Comparison of ENCODE assay signal across 16 cellular contexts in the genomic region with DNA sequence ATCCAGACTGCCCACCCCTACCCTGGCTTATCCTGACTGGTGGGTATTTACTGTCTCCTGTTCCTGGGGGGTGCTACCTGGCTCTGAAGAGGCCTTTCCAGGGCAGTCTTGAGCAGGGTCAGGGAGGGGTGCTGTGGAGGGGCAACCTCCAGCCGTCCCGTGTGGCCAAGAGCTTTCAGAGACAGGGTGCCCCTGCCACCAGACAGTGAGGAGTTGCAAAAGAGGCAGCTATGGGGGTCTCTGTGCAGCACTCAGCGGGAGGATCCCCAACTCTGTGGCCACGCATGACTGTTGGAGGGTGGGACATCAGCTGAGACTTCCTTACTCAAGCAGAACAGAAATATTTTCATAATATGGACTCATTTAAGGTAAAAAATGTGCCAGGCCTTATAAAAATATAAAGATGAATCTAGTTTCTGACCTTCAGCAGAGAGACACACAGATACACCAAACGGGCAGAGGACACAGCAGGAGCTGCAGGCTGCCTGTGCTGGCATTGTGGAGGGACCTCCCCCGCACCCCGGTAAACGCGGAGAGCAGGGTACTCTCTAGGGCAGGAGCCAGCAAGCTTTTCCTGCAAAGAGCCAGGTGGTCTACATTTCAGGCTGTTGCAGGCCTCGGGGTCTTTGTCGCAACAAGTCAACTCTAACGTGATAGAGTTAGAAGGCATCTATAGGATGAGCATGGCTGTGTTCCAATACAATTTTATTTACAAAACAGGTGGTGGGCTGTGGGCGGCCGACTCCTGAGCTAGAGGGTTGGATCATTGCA.
A peak's percentile ranks its signal among the peaks of the same experiment; 100 is the strongest.
DNase-seq lines count a peak whose midpoint lies in the region; FAIRE-seq and TF ChIP-seq lines count a peak whose summit lies in the region.
"Had no signal": no experiment of that assay in that cellular context is flagged by ENCODE, and none has a peak within 500 bp of the region (broad histone marks: within the 10 kb centered on the region; RNA-seq: fewer than 3 reads in every experiment).

No MANE protein-coding gene starts in this region.

- H2BK12ac ChIP-seq in H1 (ENCODE audit: low read depth, low read length), result no peak overlapping the region

- TF ChIP-seq CTCF in H1 (IDR thresholded peaks at IDR 0.05; ENCODE audit: control extremely low read depth in 1 of 3, insufficient read depth in 1 of 3, low read depth in 1 of 3, low read length in 3 of 3) (no peak), neutrophil (IDR thresholded peaks at IDR 0.05) (no peak)

- POLR2A ChIA-PET in H1 (lab: Charles Lee; ENCODE audit: partially characterized antibody), result interaction anchor here (0.9 to 1.5 kb wide), 2 partner anchors 13 to 161 kb away, joined by 3 to 4 read pairs; no protein-coding TSS in a partner anchor

- no peak overlapping the region for H2AK5ac ChIP-seq in H1 (ENCODE audit: low read depth, low read length)

- no peak for TF ChIP-seq POLR2A in H1 (IDR thresholded peaks at IDR 0.05; ENCODE audit: control extremely low read depth in 1 of 2, low read depth in 2 of 2, low read length in 2 of 2)

- H3K4me2 ChIP-seq in BLaER1 (peak overlapping the region; percentile 6; the same call in 1 of the 2 replicates), H1 (ENCODE audit: insufficient read depth in 1 of 2, low read depth in 2 of 2, low read length in 2 of 2) (no peak overlapping the region)

- no peak for TF ChIP-seq EP300 in H1 (IDR thresholded peaks at IDR 0.05; ENCODE audit: borderline replicate concordance in 1 of 2, low read depth in 2 of 2, low read length in 2 of 2)

- no peak overlapping the region for H4K91ac ChIP-seq in H1 (replicated peaks; ENCODE audit: insufficient read length, low read length)

- H3K23ac ChIP-seq in H1 (ENCODE audit: insufficient read length), result no peak overlapping the region

- H3K14ac ChIP-seq in H1 (ENCODE audit: insufficient read length), result no peak overlapping the region

- DNase-seq in NCI-H1105 (lab: John Stamatoyannopoulos, UW), result peak; percentile 28
- DNase-seq in H1 (ENCODE audit: low read depth in 1 of 2, low spot score in 2 of 2), result no peak
- no peak for DNase-seq in NCI-H774 (lab: John Stamatoyannopoulos, UW)
- DNase-seq in epidermal melanocyte (ENCODE audit: insufficient read length, low spot score), result no peak
- DNase-seq in HUDEP-2 (lab: John Stamatoyannopoulos, UW; ENCODE audit: unreplicated experiment in 76 of 76), result no peak
- DNase-seq in hepatic stellate cell (ENCODE audit: low spot score), result no peak
- DNase-seq: C1 segment of cervical spinal cord; DMS153; H9; MV-4-11; NCI-H526 treated with DMSO at 0.1 percent for 48 hours; NK-92 treated with Interleukin-12 subunit alpha and Interleukin-12 subunit beta, amount 100 ng/mL, for 24 hours; OCI-M1; SHP77 treated with DMSO at 0.1 percent for 48 hours had no signal

- WGBS in H1 (ENCODE audit: extremely low coverage in 1 of 2, insufficient coverage in 1 of 2, insufficient read length in 1 of 2, insufficient replicate concordance in 2 of 2, low coverage in 1 of 2, low lambda C conversion rate in 2 of 2, missing lambda C conversion rate in 1 of 2), 2 experiments, result 84% methylated on average over 13 of the region's 14 CpGs; no CpG with 5 or more reads in 1 of the 2 experiments

- TF ChIP-seq RAD21 in H1 (IDR thresholded peaks at IDR 0.05 in 1 of 2, conservative IDR thresholded peaks at IDR 0.05 in 1 of 2; ENCODE audit: low read depth in 2 of 2, low read length in 2 of 2), result no peak

- H3K56ac ChIP-seq in H1 (replicated peaks; ENCODE audit: insufficient read length, low read depth, low read length), result no peak overlapping the region

- H3K23me2 ChIP-seq in H1 (ENCODE audit: low read depth, low read length), result no peaks in the 10 kb centered on the region

- H3K18ac ChIP-seq in H1 (ENCODE audit: extremely low read depth, low read length), result no peak overlapping the region; the same call in 1 of the 2 replicates

- no peak overlapping the region for H4K5ac ChIP-seq in H1 (ENCODE audit: insufficient read length, low read depth, low read length)

- no peak overlapping the region for H2BK20ac ChIP-seq in H1 (ENCODE audit: low read length)

- H3K9me3 ChIP-seq in BLaER1 (no peaks in the 10 kb centered on the region), H1 (ENCODE audit: insufficient read depth in 2 of 2, low read depth in 1 of 2, low read length in 1 of 2) (no peaks in the 10 kb centered on the region), neutrophil (no peaks in the 10 kb centered on the region)

- H2BK120ac ChIP-seq in H1 (replicated peaks; ENCODE audit: low read depth, low read length), result no peak overlapping the region

- no peaks in the 10 kb centered on the region for H3K79me2 ChIP-seq in H1 (ENCODE audit: control insufficient read depth in 1 of 2, insufficient read depth in 2 of 2, low read length in 2 of 2)

- H4K8ac ChIP-seq in H1 (ENCODE audit: extremely low read depth, insufficient read depth, low read length), result peak overlapping the region; percentile 20; the same call in 1 of the 2 replicates

- no peaks in the 10 kb centered on the region for H3K79me1 ChIP-seq in H1 (ENCODE audit: low read depth, low read length)

- H4K20me1 ChIP-seq in BLaER1 (no peaks in the 10 kb centered on the region), H1 (replicated peaks in 1 of 2; ENCODE audit: control insufficient read depth in 1 of 2, insufficient read depth in 2 of 2, low read length in 2 of 2) (no peaks in the 10 kb centered on the region)

- H3K4me1 ChIP-seq in BLaER1, result peaks cover 58% of the 10 kb centered on the region
- peaks cover 0 to 6% (median 5%) of the 10 kb centered on the region in 4 experiments; a peak in 5 of 7 replicates for H3K4me1 ChIP-seq in H1 (replicated peaks in 1 of 4; ENCODE audit: control insufficient read depth in 3 of 4, insufficient read depth in 4 of 4, low read length in 3 of 4)
- H3K4me1 ChIP-seq in neutrophil (ENCODE audit: control insufficient read depth in 1 of 2, insufficient read depth in 1 of 2, low read depth in 1 of 2, low read length in 1 of 2), result peaks cover 78 to 86% of the 10 kb centered on the region in 2 experiments

- no peak overlapping the region for H2BK15ac ChIP-seq in H1 (ENCODE audit: low read length)

- no peak for FAIRE-seq in H1 (lab: Jason Lieb, UNC)

- no peak overlapping the region for H2AFZ ChIP-seq in H1 (ENCODE audit: low read length)

- CTCF ChIA-PET in H1 (lab: Charles Lee; ENCODE audit: partially characterized antibody), result interaction anchor here (0.8 to 2.7 kb wide), 9 partner anchors 11 to 323 kb away, joined by 3 to 13 read pairs (median 3); no protein-coding TSS in a partner anchor

- H3K36me3 ChIP-seq in BLaER1 (no peaks in the 10 kb centered on the region), H1 (ENCODE audit: control insufficient read depth in 2 of 4, insufficient read depth in 4 of 4, low read length in 3 of 4) (no peaks in the 10 kb centered on the region), neutrophil (no peaks in the 10 kb centered on the region)

- no peak overlapping the region for H3K4me3 ChIP-seq in BLaER1
- no peak overlapping the region for H3K4me3 ChIP-seq in H1 (ENCODE audit: extremely low read depth in 1 of 4, insufficient read depth in 2 of 4, low read depth in 3 of 4, low read length in 4 of 4)
- H3K4me3 ChIP-seq in neutrophil (ENCODE audit: low read depth in 1 of 2, low read length in 1 of 2), result no peak overlapping the region

- H3K27ac ChIP-seq in BLaER1, result no peak overlapping the region; the same call in 1 of the 2 replicates
- H3K27ac ChIP-seq in H1 (ENCODE audit: low read depth, low read length), result no peak overlapping the region
- H3K27ac ChIP-seq in neutrophil, result peak overlapping the region; percentile 35

- no peak overlapping the region for H3K4ac ChIP-seq in H1 (replicated peaks; ENCODE audit: insufficient read length, low read depth, low read length)

- H3K27me3 ChIP-seq in BLaER1 (no peaks in the 10 kb centered on the region), H1 (replicated peaks in 1 of 4; ENCODE audit: control insufficient read depth in 3 of 4, extremely low read depth in 1 of 4, insufficient read depth in 3 of 4, low read length in 3 of 4) (no peaks in the 10 kb centered on the region; a peak in 1 of 7 replicates), neutrophil (no peaks in the 10 kb centered on the region)

- no peak overlapping the region for H2BK5ac ChIP-seq in H1 (ENCODE audit: low read depth, low read length)

- H3K9ac ChIP-seq in BLaER1 (no peak overlapping the region), H1 (replicated peaks in 1 of 4; ENCODE audit: extremely low read depth in 1 of 4, low read depth in 3 of 4, low read length in 3 of 4) (no peak overlapping the region)

TF ChIP-seq in H1, 55 proteins besides CTCF, POLR2A, EP300 and RAD21 (continues in another document):
- TF ChIP-seq MAFK (IDR thresholded peaks at IDR 0.05; ENCODE audit: low read depth, low read length), result no peak
- TF ChIP-seq BCL11A (IDR thresholded peaks at IDR 0.05; ENCODE audit: low read depth in 2 of 2, low read length in 2 of 2), result no peak
- TF ChIP-seq, protein P1, sequence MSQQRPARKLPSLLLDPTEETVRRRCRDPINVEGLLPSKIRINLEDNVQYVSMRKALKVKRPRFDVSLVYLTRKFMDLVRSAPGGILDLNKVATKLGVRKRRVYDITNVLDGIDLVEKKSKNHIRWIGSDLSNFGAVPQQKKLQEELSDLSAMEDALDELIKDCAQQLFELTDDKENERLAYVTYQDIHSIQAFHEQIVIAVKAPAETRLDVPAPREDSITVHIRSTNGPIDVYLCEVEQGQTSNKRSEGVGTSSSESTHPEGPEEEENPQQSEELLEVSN (IDR thresholded peaks at IDR 0.05), result no peak
- no peak for TF ChIP-seq GABPA (IDR thresholded peaks at IDR 0.05; ENCODE audit: borderline replicate concordance, insufficient read depth, low read length)
- TF ChIP-seq RXRA (IDR thresholded peaks at IDR 0.05; ENCODE audit: insufficient read depth, low read depth, low read length), result no peak
- TF ChIP-seq MAX (IDR thresholded peaks at IDR 0.05), result no peak
- TF ChIP-seq NANOG (IDR thresholded peaks at IDR 0.05; ENCODE audit: insufficient read depth, low read depth, low read length, poor library complexity, severe bottlenecking), result no peak
- TF ChIP-seq RBBP5 (IDR thresholded peaks at IDR 0.05; ENCODE audit: borderline replicate concordance, low read depth, low read length), result no peak
- no peak for TF ChIP-seq NRF1 (IDR thresholded peaks at IDR 0.05; ENCODE audit: low read depth, low read length)
- no peak for TF ChIP-seq CBX8 (IDR thresholded peaks at IDR 0.05; ENCODE audit: borderline replicate concordance, low read depth, low read length)
- TF ChIP-seq KDM1A (IDR thresholded peaks at IDR 0.05; ENCODE audit: borderline replicate concordance, low read length), result no peak
